In the genomic region with DNA sequence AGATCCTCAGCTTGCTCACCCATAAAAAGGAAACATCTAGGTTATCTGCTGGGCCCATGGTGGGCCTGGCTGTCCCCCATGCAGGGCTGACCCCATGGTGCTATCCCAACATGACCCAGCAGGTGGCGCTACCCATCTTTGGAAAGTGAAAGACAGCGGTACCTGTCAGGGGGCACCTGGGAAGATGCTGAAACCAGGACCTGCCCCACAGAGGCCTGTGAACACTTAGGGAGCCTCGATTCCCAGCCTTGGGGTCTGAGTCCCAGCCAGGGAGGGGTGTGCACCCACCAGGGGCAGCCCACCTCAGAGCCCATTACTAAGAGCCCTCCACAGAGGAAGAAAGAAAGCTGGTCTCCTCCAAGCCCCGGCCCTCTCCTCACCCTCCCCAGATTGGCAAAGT, we compare ENCODE assay signal across 8 cellular contexts. TPM values are rescaled to one million over a fixed set of nuclear protein-coding genes. Genes with fewer than 3 reads are reported as not detected.
DNase-seq lines count a peak whose midpoint lies in the region; ATAC-seq, FAIRE-seq and TF ChIP-seq lines count a peak whose summit lies in the region.

No MANE protein-coding gene starts in this region.

- no peaks in the 10 kb centered on the region for H3K27me3 Mint-ChIP-seq in activated CD8-positive, alpha-beta T cell treated with anti-CD3 and anti-CD28 coated beads for 36 hours
- peaks cover 6% of the 10 kb centered on the region for H3K27me3 Mint-ChIP-seq in endothelial cell (ENCODE audit: unreplicated experiment)
- no peaks in the 10 kb centered on the region for H3K27me3 Mint-ChIP-seq in naive thymus-derived CD8-positive, alpha-beta T cell

- peak; percentile 66 to 74 for TF ChIP-seq RAD21 in A549 (conservative IDR thresholded peaks at IDR 0.05 in 1 of 2, IDR thresholded peaks at IDR 0.05 in 1 of 2)

- H3K9me3 Mint-ChIP-seq in activated CD8-positive, alpha-beta T cell treated with anti-CD3 and anti-CD28 coated beads for 36 hours: no peaks in the 10 kb centered on the region
- H3K9me3 Mint-ChIP-seq in endothelial cell (ENCODE audit: unreplicated experiment): no peaks in the 10 kb centered on the region
- no peaks in the 10 kb centered on the region for H3K9me3 Mint-ChIP-seq in naive thymus-derived CD8-positive, alpha-beta T cell

- H3K4me3 ChIP-seq in A549: no peak overlapping the region

- no peak for FAIRE-seq in A549 (lab: Jason Lieb, UNC)

- TF ChIP-seq CTCF in A549 (IDR thresholded peaks at IDR 0.05) (peak; percentile 80), GM13976 (IDR thresholded peaks at IDR 0.05; ENCODE audit: borderline replicate concordance, control extremely low read depth, extremely low read depth, insufficient read depth, missing control alignments) (peak; percentile 94), endothelial cell (IDR thresholded peaks at IDR 0.05; ENCODE audit: unreplicated experiment) (peak; percentile 98)
- TF ChIP-seq CTCF in activated CD8-positive, alpha-beta T cell treated with anti-CD3 and anti-CD28 coated beads for 36 hours (IDR thresholded peaks at IDR 0.05): peak; percentile 95

- 50% methylated on average over 2 of the region's 4 CpGs for WGBS in A549 (ENCODE audit: missing lambda C conversion rate)

- CTCF ChIA-PET in A549 (lab: Yijun Ruan, JAX): interaction anchor here (0.6 to 9.0 kb wide), 26 partner anchors 8 to 1885 kb away, joined by 3 to 138 read pairs (median 5); partner anchors contain the start of gene BICD2
- CTCF ChIA-PET in activated CD8-positive, alpha-beta T cell treated with anti-CD3 and anti-CD28 coated beads for 36 hours (lab: Charles Lee): interaction anchor here (0.7 to 7.5 kb wide), 19 partner anchors 9 to 568 kb away, joined by 3 to 96 read pairs (median 4); partner anchors contain the start of gene BICD2

- H3K36me3 Mint-ChIP-seq in activated CD8-positive, alpha-beta T cell treated with anti-CD3 and anti-CD28 coated beads for 36 hours (ENCODE audit: low read depth): peaks cover 46% of the 10 kb centered on the region
- peaks cover 15% of the 10 kb centered on the region for H3K36me3 Mint-ChIP-seq in endothelial cell (ENCODE audit: low read depth, unreplicated experiment)
- H3K36me3 Mint-ChIP-seq in naive thymus-derived CD8-positive, alpha-beta T cell: peaks cover 0 to 82% (median 26%) of the 10 kb centered on the region in 3 donors

- no peak for TF ChIP-seq POLR2A in A549 (IDR thresholded peaks at IDR 0.05; ENCODE audit: low read length)
- no peak for TF ChIP-seq POLR2A in GM18505 (IDR thresholded peaks at IDR 0.05; ENCODE audit: borderline replicate concordance, extremely low read depth, insufficient read depth, insufficient read length)

- in situ Hi-C loops in GM13976 (cut with MboI; ENCODE audit: low sequenced_read_pairs, unreplicated experiment): loop anchor here (10.0 kb wide), 1 partner anchor 68 kb away; no protein-coding TSS in a partner anchor

- H3K4me2 ChIP-seq in A549: no peak overlapping the region

- H3K27ac Mint-ChIP-seq in activated CD8-positive, alpha-beta T cell treated with anti-CD3 and anti-CD28 coated beads for 36 hours: no peak overlapping the region
- H3K27ac Mint-ChIP-seq in endothelial cell (ENCODE audit: unreplicated experiment): no peak overlapping the region
- H3K27ac Mint-ChIP-seq in naive thymus-derived CD8-positive, alpha-beta T cell: peak overlapping the region in 5 of 10 donors; percentile 5 to 60 (median 48)

- no peak overlapping the region for H3K4me3 Mint-ChIP-seq in activated CD8-positive, alpha-beta T cell treated with anti-CD3 and anti-CD28 coated beads for 36 hours
- H3K4me3 Mint-ChIP-seq in endothelial cell (ENCODE audit: unreplicated experiment): no peak overlapping the region
- no peak overlapping the region for H3K4me3 Mint-ChIP-seq in naive thymus-derived CD8-positive, alpha-beta T cell

- H3K27ac ChIP-seq in A549: no peak overlapping the region

- TF ChIP-seq EP300 in A549 (IDR thresholded peaks at IDR 0.05): no peak

- ATAC-seq in A549 (peak; percentile 69 to 90), GM18505 (IDR thresholded peaks at IDR 0.05; ENCODE audit: unreplicated experiment) (no peak)
- peak; percentile 84 for ATAC-seq in activated CD8-positive, alpha-beta T cell treated with anti-CD3 and anti-CD28 coated beads for 36 hours
- ATAC-seq in naive thymus-derived CD8-positive, alpha-beta T cell: peak; percentile 87 to 91

- H3K9me3 ChIP-seq in A549: no peaks in the 10 kb centered on the region

- peak; percentile 42 to 73 for DNase-seq in A549 (ENCODE audit: low read depth in 1 of 2, low spot score in 1 of 2)
- peak; percentile 87 for DNase-seq in GM13976 (ENCODE audit: low spot score)
- DNase-seq in NCI-H128 (lab: John Stamatoyannopoulos, UW; ENCODE audit: unreplicated experiment): peak; percentile 42
- DNase-seq in activated CD8-positive, alpha-beta T cell treated with anti-CD3 and anti-CD28 coated beads for 36 hours: peak; percentile 90
- peak; percentile 88 for DNase-seq in endothelial cell (ENCODE audit: low spot score)
- DNase-seq in naive thymus-derived CD8-positive, alpha-beta T cell: peak; percentile 63 to 90 (median 80)
- peak; percentile 42 to 85 (median 74) for DNase-seq in stimulated activated naive CD4-positive, alpha-beta T cell (lab: John Stamatoyannopoulos, UW)

- H3K4me1 Mint-ChIP-seq in activated CD8-positive, alpha-beta T cell treated with anti-CD3 and anti-CD28 coated beads for 36 hours (ENCODE audit: low read depth): peaks cover 16% of the 10 kb centered on the region
- peaks cover 7% of the 10 kb centered on the region for H3K4me1 Mint-ChIP-seq in endothelial cell (ENCODE audit: unreplicated experiment)
- peaks cover 12 to 35% (median 18%) of the 10 kb centered on the region in 4 donors for H3K4me1 Mint-ChIP-seq in naive thymus-derived CD8-positive, alpha-beta T cell

- POLR2A ChIA-PET in A549 (lab: Yijun Ruan, JAX): no interaction called here
- POLR2A ChIA-PET in activated CD8-positive, alpha-beta T cell treated with anti-CD3 and anti-CD28 coated beads for 36 hours (lab: Charles Lee): interaction anchor here (1.3 kb wide), 1 partner anchor 30 kb away, joined by 3 read pairs; no protein-coding TSS in a partner anchor
- POLR2A ChIA-PET in naive thymus-derived CD8-positive, alpha-beta T cell (lab: Charles Lee): interaction anchor here (1.0 to 1.9 kb wide), 2 partner anchors 21 to 48 kb away, joined by 3 to 8 read pairs; partner anchors contain the start of gene BICD2

- intact Hi-C loops in activated CD8-positive, alpha-beta T cell treated with anti-CD3 and anti-CD28 coated beads for 36 hours (cut with micrococcal nuclease): loop anchor here (2.0 kb wide), 1 partner anchor 74 kb away; no protein-coding TSS in a partner anchor

- no peaks in the 10 kb centered on the region for H3K4me1 ChIP-seq in A549

TF ChIP-seq in A549, 52 proteins besides CTCF, POLR2A, EP300 and RAD21:
- TF ChIP-seq ESRRA (IDR thresholded peaks at IDR 0.05; ENCODE audit: borderline replicate concordance, low read length) (no peak), HOXA7 (CRISPR knock-in tag; IDR thresholded peaks at IDR 0.05) (no peak), SREBF2 (IDR thresholded peaks at IDR 0.05) (no peak), SMC3 (IDR thresholded peaks at IDR 0.05) (peak; percentile 59), MYC (IDR thresholded peaks at IDR 0.05; ENCODE audit: borderline replicate concordance, low read length) (no peak), KDM5A (IDR thresholded peaks at IDR 0.05) (no peak)
TF ChIP-seq in A549: peak in this region for 1.

RNA-seq across cellular contexts. Expression of gene IPPK, which starts 46.6 kb away (rescaled TPM):
- polyA plus RNA-seq in A549 (2011; rRNA removed) (20.0 and 22.7 TPM in 2 replicates), A549 (2017; fragmentation: RNase III; extraction: RNeasy Plus Mini Kit Qiagen cat#74134 plus additional on column Dnase treatment) (9.3 to 12.2 TPM (median 12.0 TPM) in 3 replicates)
- polyA plus RNA-seq in A549 (2012; cell fraction: cytosol; rRNA removed): 19.5 and 21.5 TPM in 2 replicates
- 25.9 and 30.9 TPM in 2 replicates for polyA plus RNA-seq in A549 (2012; cell fraction: nucleus; rRNA removed)
- polyA minus RNA-seq in A549 (2011; rRNA and poly(A)+ RNA removed): 23.6 and 44.5 TPM in 2 replicates
- 10 to 100 TPM; 12.5 to 15.8 TPM for total RNA-seq in activated CD8-positive, alpha-beta T cell treated with anti-CD3 and anti-CD28 coated beads for 36 hours
- total RNA-seq in endothelial cell (ENCODE audit: unreplicated experiment): 10.1 TPM
- 1 to 10 TPM; 8.6 to 9.3 TPM for total RNA-seq in naive thymus-derived CD8-positive, alpha-beta T cell
- polyA plus RNA-seq in naive thymus-derived CD8-positive, alpha-beta T cell: 1 to 10 TPM; 4.4 to 8.5 (median 5.1) TPM

RNA-seq across cellular contexts. Expression of gene BICD2, which starts 48.1 kb away (rescaled TPM):
- polyA plus RNA-seq in A549 (2011; rRNA removed): 10.2 and 11.6 TPM in 2 replicates
- polyA plus RNA-seq in A549 (2012; cell fraction: cytosol; rRNA removed): 17.7 and 21.0 TPM in 2 replicates
- polyA plus RNA-seq in A549 (2012; cell fraction: nucleus; rRNA removed): 21.3 and 28.6 TPM in 2 replicates
- 24.7 to 26.7 TPM (median 26.1 TPM) in 3 replicates for polyA plus RNA-seq in A549 (2017; fragmentation: RNase III; extraction: RNeasy Plus Mini Kit Qiagen cat#74134 plus additional on column Dnase treatment)
- 8.6 and 9.4 TPM in 2 replicates for polyA minus RNA-seq in A549 (2011; rRNA and poly(A)+ RNA removed)
- total RNA-seq in activated CD8-positive, alpha-beta T cell treated with anti-CD3 and anti-CD28 coated beads for 36 hours: 10 to 100 TPM; 14.2 to 16.8 TPM
- total RNA-seq in endothelial cell (ENCODE audit: unreplicated experiment): 31.8 TPM
- total RNA-seq in naive thymus-derived CD8-positive, alpha-beta T cell: 10 to 100 TPM; 28.3 to 29.1 TPM
- polyA plus RNA-seq in naive thymus-derived CD8-positive, alpha-beta T cell: 10 to 100 TPM in 2 of 3 donors, 1 to 10 TPM in 1; 5.9 to 20.1 (median 10.1) TPM
